Comparison of ENCODE assay signal across 18 cellular contexts in the genomic region with DNA sequence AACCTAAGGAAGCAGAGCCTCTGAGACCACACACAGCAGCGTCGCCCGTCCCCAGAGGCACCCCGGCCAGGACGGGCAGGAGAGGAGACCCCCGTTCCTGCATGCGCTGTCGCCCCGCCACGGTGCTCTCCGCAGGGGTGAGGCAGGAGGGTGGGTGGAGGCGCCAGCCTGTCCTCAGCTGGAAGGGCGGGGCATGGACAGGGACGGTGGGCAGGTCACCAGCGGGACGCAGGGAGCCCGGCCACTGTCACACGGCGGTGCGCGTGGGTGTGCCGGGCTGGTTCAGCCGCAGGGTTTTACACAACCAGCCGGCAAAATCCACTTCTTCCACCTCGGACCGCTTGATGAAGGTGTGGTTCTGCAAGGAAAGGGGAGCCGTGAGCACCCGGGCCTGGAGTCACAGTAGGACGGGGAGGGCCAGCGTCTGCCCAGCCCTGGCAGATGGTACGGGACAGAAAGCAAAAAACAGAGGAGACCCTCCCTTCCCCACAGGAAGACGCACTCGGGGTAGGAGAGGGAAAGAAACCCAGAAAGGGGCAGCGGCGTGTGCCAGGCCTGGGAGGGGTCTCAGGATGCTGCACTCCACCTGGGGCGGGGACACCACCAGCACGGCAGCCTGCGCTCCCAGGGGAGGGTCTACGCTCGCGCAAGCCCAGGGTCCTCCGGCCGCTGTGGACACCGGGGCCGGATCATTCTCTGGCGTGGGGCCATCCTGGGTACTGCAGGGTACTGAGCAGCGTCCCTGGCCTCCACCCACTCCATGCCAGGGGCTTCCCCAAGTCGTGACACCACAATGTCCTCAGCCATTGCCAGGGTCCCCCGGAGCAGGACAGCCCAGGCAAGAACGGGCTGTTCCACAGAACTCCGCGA. TPM values are rescaled to one million over a fixed set of nuclear protein-coding genes. Genes with fewer than 3 reads are reported as not detected.
DNase-seq lines count a peak whose midpoint lies in the region; ATAC-seq and TF ChIP-seq lines count a peak whose summit lies in the region.
"Had no signal": no experiment of that assay in that cellular context is flagged by ENCODE, and none has a peak within 500 bp of the region (broad histone marks: within the 10 kb centered on the region; RNA-seq: fewer than 3 reads in every experiment).

No MANE protein-coding gene starts in this region.

- no peaks in the 10 kb centered on the region for H3K27me3 ChIP-seq in CD4-positive, alpha-beta T cell (ENCODE audit: control insufficient read depth, insufficient read depth, low read length)
- H3K27me3 ChIP-seq in trophoblast cell (ENCODE audit: insufficient read depth, low read length): no peaks in the 10 kb centered on the region
- H3K27me3 ChIP-seq: foreskin keratinocyte, MG63 had no signal

- H3K4ac ChIP-seq in trophoblast cell (ENCODE audit: low read depth, low read length): no peak overlapping the region

- WGBS in trophoblast cell (ENCODE audit: extremely low coverage, insufficient coverage, insufficient read length): no CpG with 5 or more reads among the region's 52 CpGs

- POLR2A ChIA-PET in CD4-positive, alpha-beta T cell (lab: Charles Lee): interaction anchor here (0.7 to 3.7 kb wide), 7 partner anchors 9 to 103 kb away, joined by 3 to 68 read pairs (median 13); a partner anchor contains a TSS
- POLR2A ChIA-PET in HEK293 (lab: Yijun Ruan, JAX): no interaction called here
- POLR2A ChIA-PET in activated naive CD8-positive, alpha-beta T cell treated with anti-CD3 and anti-CD28 coated beads, Interleukin-2, amount 10 ng/mL, durations not matched to agents 7 days and 5 days (lab: Charles Lee): interaction anchor here (1.0 to 5.2 kb wide), 8 partner anchors 11 to 105 kb away, joined by 4 to 96 read pairs (median 21); a partner anchor contains a TSS

- no peak overlapping the region for H2BK120ac ChIP-seq in trophoblast cell (ENCODE audit: insufficient read depth, low read length, poor library complexity)

- H4K91ac ChIP-seq in trophoblast cell (ENCODE audit: low read depth, low read length): no peak overlapping the region

- H3K27ac Mint-ChIP-seq in CD4-positive, alpha-beta T cell: peak overlapping the region; percentile 95
- H3K27ac Mint-ChIP-seq in activated naive CD8-positive, alpha-beta T cell treated with anti-CD3 and anti-CD28 coated beads, Interleukin-2, amount 10 ng/mL, durations not matched to agents 7 days and 5 days: peak overlapping the region; percentile 92
- H3K27ac Mint-ChIP-seq: nephron had no signal

- H3K4me3 ChIP-seq in HEK293 (ENCODE audit: low read depth, low read length) (no peak overlapping the region), trophoblast cell (ENCODE audit: low read depth, low read length) (no peak overlapping the region), coronary artery (no peak overlapping the region)
- H3K4me3 ChIP-seq: GM23248, MG63 had no signal

- no peak overlapping the region for H2AFZ ChIP-seq in trophoblast cell (ENCODE audit: insufficient read depth, low read length, poor library complexity)
- H2AFZ ChIP-seq: GM23248 had no signal

- no peaks in the 10 kb centered on the region for H3K79me2 ChIP-seq in trophoblast cell (ENCODE audit: control insufficient read depth, insufficient read depth, low read length, poor library complexity)

- no peak overlapping the region for H4K12ac ChIP-seq in trophoblast cell (ENCODE audit: low read depth, low read length)

- peaks cover 0 to 55% of the 10 kb centered on the region in 2 experiments; a peak in 2 of 3 replicates for H3K36me3 ChIP-seq in HEK293 (ENCODE audit: control insufficient read depth in 2 of 2, insufficient read depth in 1 of 2, low read length in 2 of 2)
- H3K36me3 ChIP-seq in trophoblast cell (ENCODE audit: control insufficient read depth in 1 of 2, insufficient read depth in 2 of 2, low read length in 2 of 2): peaks cover 51 to 58% of the 10 kb centered on the region in 2 experiments
- H3K36me3 ChIP-seq: MG63 had no signal

- CTCF ChIA-PET in CD4-positive, alpha-beta T cell (lab: Charles Lee): no interaction called here
- CTCF ChIA-PET in HEK293 (lab: Yijun Ruan, JAX): no interaction called here

- H3K36me3 Mint-ChIP-seq in CD4-positive, alpha-beta T cell (ENCODE audit: low read depth): peaks cover 6% of the 10 kb centered on the region
- H3K36me3 Mint-ChIP-seq in activated naive CD8-positive, alpha-beta T cell treated with anti-CD3 and anti-CD28 coated beads, Interleukin-2, amount 10 ng/mL, durations not matched to agents 7 days and 5 days: peaks cover 16% of the 10 kb centered on the region

- H3K4me3 Mint-ChIP-seq in CD4-positive, alpha-beta T cell: no peak overlapping the region
- no peak overlapping the region for H3K4me3 Mint-ChIP-seq in activated naive CD8-positive, alpha-beta T cell treated with anti-CD3 and anti-CD28 coated beads, Interleukin-2, amount 10 ng/mL, durations not matched to agents 7 days and 5 days
- H3K4me3 Mint-ChIP-seq: nephron had no signal

- no peak overlapping the region for H3K9ac ChIP-seq in trophoblast cell (ENCODE audit: low read length)
- H3K9ac ChIP-seq: GM23248, SK-N-SH had no signal

- no peak overlapping the region for H2BK12ac ChIP-seq in trophoblast cell (ENCODE audit: low read length)

- H4K8ac ChIP-seq in trophoblast cell (ENCODE audit: low read depth, low read length): peak overlapping the region; percentile 12

- no peak overlapping the region for H3K23ac ChIP-seq in trophoblast cell (ENCODE audit: low read length)

- H2BK5ac ChIP-seq in trophoblast cell (ENCODE audit: low read depth, low read length, poor library complexity): no peak overlapping the region

- peaks cover 10% of the 10 kb centered on the region for H3K79me1 ChIP-seq in trophoblast cell (ENCODE audit: low read length)

- no peaks in the 10 kb centered on the region for H3K9me3 Mint-ChIP-seq in CD4-positive, alpha-beta T cell
- H3K9me3 Mint-ChIP-seq in activated naive CD8-positive, alpha-beta T cell treated with anti-CD3 and anti-CD28 coated beads, Interleukin-2, amount 10 ng/mL, durations not matched to agents 7 days and 5 days: no peaks in the 10 kb centered on the region
- H3K9me3 Mint-ChIP-seq: nephron had no signal

- no peak for ATAC-seq in CD4-positive, alpha-beta T cell (ENCODE audit: poor library complexity)
- no peak for ATAC-seq in activated naive CD8-positive, alpha-beta T cell treated with anti-CD3 and anti-CD28 coated beads, Interleukin-2, amount 10 ng/mL, durations not matched to agents 7 days and 5 days (ENCODE audit: low read depth)
- no peak for ATAC-seq in GM18907 (IDR thresholded peaks at IDR 0.05; ENCODE audit: unreplicated experiment)
- ATAC-seq: foreskin keratinocyte, Panc1 had no signal

- H3K14ac ChIP-seq in trophoblast cell (ENCODE audit: low read length): no peak overlapping the region

- H3K27ac ChIP-seq in CD4-positive, alpha-beta T cell (ENCODE audit: low read depth, low read length): no peak overlapping the region
- no peak overlapping the region for H3K27ac ChIP-seq in HEK293 (ENCODE audit: extremely low read depth, low read depth, low read length)
- H3K27ac ChIP-seq in trophoblast cell (ENCODE audit: low read depth, low read length): peak overlapping the region; percentile 32
- no peak overlapping the region for H3K27ac ChIP-seq in coronary artery
- H3K27ac ChIP-seq: foreskin keratinocyte, GM23248, VCaP had no signal

- no peaks in the 10 kb centered on the region for H3K27me3 Mint-ChIP-seq in CD4-positive, alpha-beta T cell
- no peaks in the 10 kb centered on the region for H3K27me3 Mint-ChIP-seq in activated naive CD8-positive, alpha-beta T cell treated with anti-CD3 and anti-CD28 coated beads, Interleukin-2, amount 10 ng/mL, durations not matched to agents 7 days and 5 days

- H3K4me1 ChIP-seq in HEK293 (ENCODE audit: control insufficient read depth, insufficient read depth, low read length): no peaks in the 10 kb centered on the region; the same call in 1 of the 2 replicates
- peaks cover 13 to 20% of the 10 kb centered on the region in 2 experiments for H3K4me1 ChIP-seq in trophoblast cell (ENCODE audit: control insufficient read depth in 1 of 2, insufficient read depth in 2 of 2, low read length in 2 of 2)
- H3K4me1 ChIP-seq: foreskin keratinocyte had no signal

- H3K9me3 ChIP-seq in CD4-positive, alpha-beta T cell (ENCODE audit: control insufficient read depth, low read length): no peaks in the 10 kb centered on the region
- H3K9me3 ChIP-seq in HEK293 (ENCODE audit: control insufficient read depth, insufficient read depth, low read depth, low read length) (no peaks in the 10 kb centered on the region), trophoblast cell (ENCODE audit: insufficient read depth, low read depth, low read length) (no peaks in the 10 kb centered on the region)
- H3K9me3 ChIP-seq: MG63, SK-N-SH had no signal

- TF ChIP-seq CTCF in CD4-positive, alpha-beta T cell (IDR thresholded peaks at IDR 0.05): no peak
- TF ChIP-seq CTCF in HEK293 (tag by site-specific recombination; IDR thresholded peaks at IDR 0.05) (no peak), coronary artery (IDR thresholded peaks at IDR 0.05) (no peak)

- intact Hi-C loops in CD4-positive, alpha-beta T cell (cut with DNase I, micrococcal nuclease): loop anchor here in 1 of 2 experiments (2.0 kb wide), 1 partner anchor 16 kb away; no protein-coding TSS in a partner anchor

- H2AK5ac ChIP-seq in trophoblast cell (ENCODE audit: low read length): no peak overlapping the region

- H3K18ac ChIP-seq in trophoblast cell (ENCODE audit: low read length): no peak overlapping the region

- H3K4me1 Mint-ChIP-seq in CD4-positive, alpha-beta T cell (ENCODE audit: low read depth): peaks cover 36% of the 10 kb centered on the region
- peaks cover 37% of the 10 kb centered on the region for H3K4me1 Mint-ChIP-seq in activated naive CD8-positive, alpha-beta T cell treated with anti-CD3 and anti-CD28 coated beads, Interleukin-2, amount 10 ng/mL, durations not matched to agents 7 days and 5 days
- H3K4me1 Mint-ChIP-seq: nephron had no signal

- DNase-seq in CD4-positive, alpha-beta T cell: no peak
- no peak for DNase-seq in activated naive CD8-positive, alpha-beta T cell treated with anti-CD3 and anti-CD28 coated beads, Interleukin-2, amount 10 ng/mL, durations not matched to agents 7 days and 5 days
- DNase-seq in trophoblast cell (peak in 1 of 2 donors; percentile 41), DMS153 (lab: John Stamatoyannopoulos, UW) (no peak), coronary artery (ENCODE audit: low spot score) (no peak)
- DNase-seq: caudate nucleus, EL, foreskin keratinocyte, GM23248, MG63, NCI-H2107, NCI-H82, SK-N-SH had no signal

- no peak overlapping the region for H3K4me2 ChIP-seq in trophoblast cell (ENCODE audit: low read length)
- H3K4me2 ChIP-seq: SK-N-SH had no signal

TF ChIP-seq in HEK293, 187 proteins besides CTCF, POLR2A, EP300 and RAD21 (continues in another document):
- 0 out of 2 replicates have a peak, but pooled peaks have one; percentile 13 for TF ChIP-seq ZNF600 (tag by site-specific recombination; IDR thresholded peaks at IDR 0.05)

RNA-seq across cellular contexts. Expression of a gene that starts 23.9 kb away (rescaled TPM):
- total RNA-seq in CD4-positive, alpha-beta T cell: 10 to 100 TPM; 44.2 to 47.2 TPM
- total RNA-seq in activated naive CD8-positive, alpha-beta T cell treated with anti-CD3 and anti-CD28 coated beads, Interleukin-2, amount 10 ng/mL, durations not matched to agents 7 days and 5 days: 10 to 100 TPM; 60.6 to 61.5 TPM
- polyA plus RNA-seq in trophoblast cell (2013): 33.3 and 34.5 TPM in 2 replicates

RNA-seq across cellular contexts. Expression of a gene that starts 33.3 kb away (rescaled TPM):
- 10 to 100 TPM; 72.7 to 77.6 TPM for total RNA-seq in CD4-positive, alpha-beta T cell
- total RNA-seq in activated naive CD8-positive, alpha-beta T cell treated with anti-CD3 and anti-CD28 coated beads, Interleukin-2, amount 10 ng/mL, durations not matched to agents 7 days and 5 days: 100 to 1,000 TPM; 210 to 211 TPM
- 150 and 155 TPM in 2 replicates for polyA plus RNA-seq in trophoblast cell (2013)
